ENCODE assay signal across 8 cellular contexts in the genomic region with DNA sequence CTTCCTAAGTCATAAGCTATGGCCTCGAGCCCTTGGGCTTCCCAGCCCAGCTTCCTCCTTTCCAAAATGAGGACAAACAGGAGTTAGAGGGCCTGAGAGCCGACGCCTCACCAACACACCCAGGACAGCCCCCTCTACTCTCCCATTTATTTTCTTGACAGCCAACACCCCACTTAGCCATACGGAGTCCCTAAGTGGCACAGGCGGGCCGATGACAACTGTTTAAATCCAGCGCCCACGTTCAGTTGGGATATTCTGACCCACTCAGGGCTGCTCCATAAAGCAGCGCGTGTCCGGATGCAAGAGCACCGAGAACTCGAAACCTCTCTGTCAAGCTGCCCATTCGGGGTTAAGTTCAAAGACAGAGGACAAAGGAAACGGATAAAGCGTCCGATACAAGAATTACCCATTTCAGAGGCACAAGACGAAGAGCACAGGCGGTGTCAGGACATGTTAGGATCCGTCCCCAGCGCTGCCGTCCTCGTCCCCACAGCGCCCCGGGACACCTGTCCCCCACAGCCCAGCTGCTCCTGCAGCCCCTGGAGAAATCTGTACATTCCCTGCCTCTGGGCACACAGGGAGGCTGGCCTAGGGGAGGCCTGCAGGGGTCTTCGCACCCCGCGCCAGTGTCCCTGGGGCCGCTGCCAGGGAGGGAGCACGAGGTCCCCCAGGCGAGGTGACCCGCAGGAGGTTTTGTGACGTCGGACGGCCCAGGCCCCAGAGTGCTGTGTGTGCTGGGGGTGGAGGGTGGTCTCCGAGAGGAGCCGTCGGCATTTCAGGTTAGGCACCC. TPM values are rescaled to one million over a fixed set of nuclear protein-coding genes. Genes with fewer than 3 reads are reported as not detected.
A peak's percentile ranks its signal among the peaks of the same experiment; 100 is the strongest.
DNase-seq lines count a peak whose midpoint lies in the region; ATAC-seq and TF ChIP-seq lines count a peak whose summit lies in the region.

No MANE protein-coding gene starts in this region.

- no peak for TF ChIP-seq POLR2A in tibial nerve (IDR thresholded peaks at IDR 0.05)

- TF ChIP-seq CTCF in tibial nerve (IDR thresholded peaks at IDR 0.05) = no peak

- peak in 1 of 2 donors; percentile 7 for TF ChIP-seq EP300 in tibial nerve (IDR thresholded peaks at IDR 0.05)

- H3K27me3 ChIP-seq in HAP-1 (ENCODE audit: low read depth) (no peaks in the 10 kb centered on the region), tibial nerve (no peaks in the 10 kb centered on the region)

- ATAC-seq in left lobe of liver = no peak

- in situ Hi-C loops in HAP-1 (cut with MboI; ENCODE audit: low sequenced_read_pairs) = no loop called here

- H3K9me3 ChIP-seq in HAP-1 = no peaks in the 10 kb centered on the region
- no peaks in the 10 kb centered on the region for H3K9me3 ChIP-seq in tibial nerve

- 3 to 8% methylated on average over 16 to 29 of the region's 38 CpGs for WGBS in tibial nerve, 2 donors

- peak overlapping the region; percentile 73 to 92 (median 90) for H3K27ac ChIP-seq in tibial nerve

- H3K36me3 ChIP-seq in HAP-1 (replicated peaks) (no peaks in the 10 kb centered on the region), tibial nerve (no peaks in the 10 kb centered on the region)

- peak overlapping the region; percentile 75 for H3K4me3 ChIP-seq in HAP-1
- H3K4me3 ChIP-seq in tibial nerve = peak overlapping the region; percentile 62 to 84 (median 68)

- peak; percentile 16 for DNase-seq in GM04504 (ENCODE audit: low read depth)
- peak; percentile 12 to 24 for DNase-seq in HAP-1 (ENCODE audit: low spot score in 2 of 2)
- DNase-seq in OCI-M1 (lab: John Stamatoyannopoulos, UW) = peak; percentile 45
- peak; percentile 14 for DNase-seq in central memory CD4-positive, alpha-beta T cell
- DNase-seq in lung microvascular endothelial cell (ENCODE audit: low read depth in 2 of 2) = peak; percentile 47 to 63
- DNase-seq in tibial nerve (ENCODE audit: low spot score in 2 of 2) = peak in 1 of 2 donors; percentile 14
- DNase-seq in NCI-H2196 treated with DMSO at 0.1 percent for 48 hours (lab: John Stamatoyannopoulos, UW; ENCODE audit: unreplicated experiment) = no peak
- DNase-seq in left lobe of liver (ENCODE audit: low spot score) = no peak

- H3K4me1 ChIP-seq in HAP-1 (no peaks in the 10 kb centered on the region), tibial nerve (no peaks in the 10 kb centered on the region)

RNA-seq across cellular contexts. Expression of a gene that starts 1.2 kb away (rescaled TPM):
- 17.9 and 22.8 TPM in 2 replicates for total RNA-seq in lung microvascular endothelial cell
- total RNA-seq in tibial nerve = 10 to 100 TPM; 32.2 to 37.8 (median 34.1) TPM
- 1.6 TPM for total RNA-seq in left lobe of liver

Comparison
In these comparisons a context has a peak if more than half of its experiments do, and no peak if none do; other contexts are left out.
1. DNase-seq: peak in GM04504 (single experiment), HAP-1 (2 of 2), OCI-M1 (single experiment), central memory CD4-positive, alpha-beta T cell (single experiment) and lung microvascular endothelial cell (2 of 2); none in NCI-H2196 treated with DMSO at 0.1 percent for 48 hours (single experiment) and left lobe of liver (single experiment).